2 cellular contexts compared by ENCODE assay signal in genomic region chr2:131081190-131081589, GRCh38.
TF ChIP-seq lines count a peak whose summit lies in the region.

No MANE protein-coding gene starts in this region.

TF ChIP-seq in HCT116, 20 proteins besides CTCF, POLR2A, EP300 and RAD21:
- TF ChIP-seq SP1 (IDR thresholded peaks at IDR 0.05; ENCODE audit: low read depth): no peak
- no peak for TF ChIP-seq EGR1 (IDR thresholded peaks at IDR 0.05; ENCODE audit: low read depth)
- TF ChIP-seq ZFX (IDR thresholded peaks at IDR 0.05): no peak
- TF ChIP-seq SRF (IDR thresholded peaks at IDR 0.05; ENCODE audit: low read depth): no peak
- no peak for TF ChIP-seq ZNF274 (IDR thresholded peaks at IDR 0.05; ENCODE audit: low read depth, low read length)
- no peak for TF ChIP-seq CEBPB (IDR thresholded peaks at IDR 0.05; ENCODE audit: low read depth)
- TF ChIP-seq, protein P1, sequence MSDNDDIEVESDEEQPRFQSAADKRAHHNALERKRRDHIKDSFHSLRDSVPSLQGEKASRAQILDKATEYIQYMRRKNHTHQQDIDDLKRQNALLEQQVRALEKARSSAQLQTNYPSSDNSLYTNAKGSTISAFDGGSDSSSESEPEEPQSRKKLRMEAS (IDR thresholded peaks at IDR 0.05): no peak
- TF ChIP-seq ZBTB33 (IDR thresholded peaks at IDR 0.05; ENCODE audit: extremely low read depth, insufficient replicate concordance, low read length): no peak

TF ChIP-seq in K562, 482 proteins besides CTCF, POLR2A, EP300 and RAD21:
- TF ChIP-seq ZKSCAN3 (CRISPR knock-in tag; IDR thresholded peaks at IDR 0.05): no peak
- TF ChIP-seq TEAD2 (tag; IDR thresholded peaks at IDR 0.05): no peak
- no peak for TF ChIP-seq CHD2 (IDR thresholded peaks at IDR 0.05; ENCODE audit: low read depth, low read length)
- TF ChIP-seq E4F1 (CRISPR knock-in tag; IDR thresholded peaks at IDR 0.05; ENCODE audit: borderline replicate concordance): no peak
- TF ChIP-seq MNT (conservative IDR thresholded peaks at IDR 0.05): no peak
- TF ChIP-seq ZNF512 (tag; IDR thresholded peaks at IDR 0.05): no peak
- TF ChIP-seq ZNF121 (CRISPR knock-in tag; conservative IDR thresholded peaks at IDR 0.05): no peak
- TF ChIP-seq KHSRP (IDR thresholded peaks at IDR 0.05): no peak
- TF ChIP-seq E2F8 (IDR thresholded peaks at IDR 0.05; ENCODE audit: low read depth, partially characterized antibody): no peak
- TF ChIP-seq ZNF253 (CRISPR knock-in tag; conservative IDR thresholded peaks at IDR 0.05): no peak
- no peak for TF ChIP-seq ZNF76 (CRISPR knock-in tag; IDR thresholded peaks at IDR 0.05; ENCODE audit: borderline replicate concordance)
- no peak for TF ChIP-seq TAF15 (IDR thresholded peaks at IDR 0.05; ENCODE audit: low read depth, low read length)
- TF ChIP-seq, protein P2, sequence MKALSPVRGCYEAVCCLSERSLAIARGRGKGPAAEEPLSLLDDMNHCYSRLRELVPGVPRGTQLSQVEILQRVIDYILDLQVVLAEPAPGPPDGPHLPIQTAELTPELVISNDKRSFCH (CRISPR knock-in tag; IDR thresholded peaks at IDR 0.05): no peak
- TF ChIP-seq, protein P2 (tag; IDR thresholded peaks at IDR 0.05): no peak
- no peak for TF ChIP-seq FOXJ2 (tag; IDR thresholded peaks at IDR 0.05)
- no peak for TF ChIP-seq KDM1A (IDR thresholded peaks at IDR 0.05)
- no peak for TF ChIP-seq TOE1 (IDR thresholded peaks at IDR 0.05; ENCODE audit: borderline replicate concordance)
- no peak for TF ChIP-seq TOE1 (CRISPR knock-in tag; IDR thresholded peaks at IDR 0.05; ENCODE audit: borderline replicate concordance, low read depth)
- no peak for TF ChIP-seq ZNF589 (CRISPR knock-in tag; IDR thresholded peaks at IDR 0.05; ENCODE audit: low read depth)
- no peak for TF ChIP-seq NCOA2 (IDR thresholded peaks at IDR 0.05; ENCODE audit: partially characterized antibody in 2 of 2)
- no peak for TF ChIP-seq CUX1 (CRISPR knock-in tag; IDR thresholded peaks at IDR 0.05)
TF ChIP-seq in K562: peak in this region for 0.
